In the genomic region with DNA sequence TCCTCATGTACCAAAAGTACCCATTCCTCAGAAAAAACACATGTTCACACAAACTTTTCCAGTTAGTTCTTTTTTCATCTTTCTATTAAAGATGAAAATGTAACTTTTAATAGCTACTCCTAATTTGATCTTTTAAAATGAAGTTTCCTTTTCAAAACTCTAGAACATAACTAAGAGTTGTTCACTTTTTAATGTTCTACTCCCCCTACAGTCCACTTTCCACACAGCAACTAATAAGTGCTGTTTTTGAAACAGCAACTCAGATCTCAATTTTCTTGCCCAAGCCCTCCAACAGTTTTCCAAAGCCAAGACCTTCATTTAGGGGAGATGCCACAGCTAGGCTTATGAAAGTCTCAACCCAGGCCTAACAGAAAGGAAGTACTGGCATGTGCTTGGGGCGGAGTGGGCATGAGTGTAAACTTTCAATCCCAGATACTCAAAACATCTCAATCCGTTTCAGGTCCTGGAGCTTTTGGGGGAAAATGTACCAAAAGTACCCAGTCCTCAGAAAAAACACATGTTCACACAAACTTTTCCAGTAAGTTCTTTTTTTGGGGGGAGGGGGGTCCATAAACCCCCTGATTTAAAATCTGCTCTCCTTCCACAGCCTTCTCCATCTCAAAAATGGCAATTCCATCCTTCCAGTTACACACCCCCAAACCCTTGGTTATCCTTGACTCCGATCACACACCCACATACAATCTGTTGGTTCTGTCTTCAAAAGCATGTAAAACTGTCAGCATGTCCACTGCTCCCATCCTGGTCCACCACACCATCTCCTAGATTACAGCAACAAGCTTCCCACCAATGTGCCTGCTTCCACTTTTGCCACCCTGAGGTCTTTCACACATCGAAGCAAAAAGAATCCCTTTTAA, we compare ENCODE assay signal across 1 cellular context.
TF ChIP-seq lines count a peak whose summit lies in the region.

No MANE protein-coding gene starts in this region.

TF ChIP-seq in GM12891, 5 proteins besides CTCF, POLR2A, EP300 and RAD21 (continued from another document):
- TF ChIP-seq POLR2AphosphoS5 (IDR thresholded peaks at IDR 0.05; ENCODE audit: low read depth, low read length) (no peak), POU2F2 (IDR thresholded peaks at IDR 0.05; ENCODE audit: low read depth, low read length) (no peak)
